31 cellular contexts compared by ENCODE assay signal in genomic region chr4:2332976-2333319, GRCh38.
"Had no signal": no experiment of that assay in that cellular context is flagged by ENCODE, and none has a peak within 500 bp of the region (broad histone marks: within the 10 kb centered on the region; RNA-seq: fewer than 3 reads in every experiment).

No MANE protein-coding gene starts in this region.

- H3K27me3 ChIP-seq: adrenal gland, MG63 had no signal

- H3K27ac Mint-ChIP-seq: activated CD4-positive, alpha-beta T cell treated with anti-CD3 and anti-CD28 coated beads, Interleukin-2, amount 10 ng/mL, durations not matched to agents 24 days and 14 days; activated CD8-positive, alpha-beta T cell treated with anti-CD3 and anti-CD28 coated beads for 36 hours; activated naive CD4-positive, alpha-beta T cell treated with anti-CD3 and anti-CD28 coated beads for 36 hours; activated naive CD4-positive, alpha-beta T cell treated with anti-CD3 and anti-CD28 coated beads, Interleukin-2, amount 50 U/mL, for 72 hours; activated T-cell treated with anti-CD3 and anti-CD28 coated beads, Interleukin-2, amount 50 U/mL, for 24 hours; activated T-helper 2 cell treated with anti-CD3 and anti-CD28 coated beads, Interferon-gamma antibody, Interleukin-2, Interleukin-4, amounts not matched to agents 10 μg/mL and 5 μg/mL and 100 μg/mL, durations not matched to agents 14 hours and 24 hours and 36 hours; brain had no signal

- H3K4me3 ChIP-seq: adrenal gland, MG63, PC-9 had no signal

- ATAC-seq: activated CD8-positive, alpha-beta T cell treated with anti-CD3 and anti-CD28 coated beads for 36 hours; Right ventricle myocardium inferior had no signal

- H3K27ac ChIP-seq: adrenal gland, PC-9 had no signal

- FAIRE-seq: bronchial epithelial cell, RCC 7860, TTC549 had no signal

- H3K27me3 Mint-ChIP-seq: activated CD8-positive, alpha-beta T cell treated with anti-CD3 and anti-CD28 coated beads for 36 hours; activated T-cell treated with anti-CD3 and anti-CD28 coated beads, Interleukin-2, amount 50 U/mL, for 24 hours had no signal

- H3K4me1 ChIP-seq: adrenal gland had no signal

- H3K4me2 ChIP-seq: PC-9 had no signal

- DNase-seq: activated CD4-positive, alpha-beta T cell treated with anti-CD3 and anti-CD28 coated beads, Interleukin-2, amount 10 ng/mL, durations not matched to agents 24 days and 14 days; activated CD4-positive, alpha-beta T cell treated with anti-CD3 and anti-CD28 coated beads, Interleukin-2, amount 50 U/mL, for 4 hours; activated CD8-positive, alpha-beta T cell treated with anti-CD3 and anti-CD28 coated beads for 36 hours; activated gamma-delta T cell; activated naive CD4-positive, alpha-beta T cell treated with anti-CD3 and anti-CD28 coated beads for 36 hours; activated T-cell treated with anti-CD3 and anti-CD28 coated beads, Interleukin-2, amount 50 U/mL, for 24 hours; anterior cingulate cortex; caudate nucleus; cerebellar nuclear complex; MG63; NCI-H1092; NCI-H146; NCI-H187; NCI-H2029 treated with DMSO at 0.1 percent for 48 hours; NCI-H2107; NCI-H2171; NCI-H510A; NCI-H526; NCI-H748 treated with DMSO at 0.1 percent for 48 hours; NK-92 treated with Interleukin-12 subunit alpha and Interleukin-12 subunit beta, amount 100 ng/mL, for 24 hours; SIG-M5; T1000 had no signal

- H2AFZ ChIP-seq: PC-9 had no signal

- H3K36me3 ChIP-seq: adrenal gland, MG63 had no signal

- H3K4me1 Mint-ChIP-seq: activated CD4-positive, alpha-beta T cell treated with anti-CD3 and anti-CD28 coated beads, Interleukin-2, amount 10 ng/mL, durations not matched to agents 24 days and 14 days; brain had no signal

- H3K4me3 Mint-ChIP-seq: activated CD4-positive, alpha-beta T cell treated with anti-CD3 and anti-CD28 coated beads, Interleukin-2, amount 10 ng/mL, durations not matched to agents 24 days and 14 days; activated CD8-positive, alpha-beta T cell treated with anti-CD3 and anti-CD28 coated beads for 36 hours; activated naive CD4-positive, alpha-beta T cell treated with anti-CD3 and anti-CD28 coated beads for 36 hours; activated T-cell treated with anti-CD3 and anti-CD28 coated beads, Interleukin-2, amount 50 U/mL, for 24 hours; brain had no signal

- H3K9me3 ChIP-seq: MG63 had no signal
